ENCODE assay signal across 10 cellular contexts in genomic region chr19:47419037-47419783, GRCh38. TPM values are rescaled to one million over a fixed set of nuclear protein-coding genes. Genes with fewer than 3 reads are reported as not detected.
DNase-seq lines count a peak whose midpoint lies in the region; ATAC-seq and TF ChIP-seq lines count a peak whose summit lies in the region.
"Had no signal": no experiment of that assay in that cellular context is flagged by ENCODE, and none has a peak within 500 bp of the region (broad histone marks: within the 10 kb centered on the region; RNA-seq: fewer than 3 reads in every experiment).

MEIS3 (minus strand) TSS chr19:47419527; CDS start chr19:47419081, 446 bp downstream.

- H3K4me3 ChIP-seq in iPS-15b (ENCODE audit: low read depth, low read length), result peak within 1 kb of the TSS; percentile 58
- peak within 1 kb of the TSS; percentile 53 to 65 for H3K4me3 ChIP-seq in stomach smooth muscle (ENCODE audit: low read length in 2 of 2)

- peaks cover 14% of the 10 kb centered on the region for H3K4me1 ChIP-seq in iPS-15b (ENCODE audit: control insufficient read depth, insufficient read depth, low read length)
- peaks cover 25% of the 10 kb centered on the region for H3K4me1 ChIP-seq in stomach smooth muscle (ENCODE audit: control insufficient read depth, insufficient read depth, low read length)
- H3K4me1 ChIP-seq: thyroid gland had no signal

- POLR2A ChIA-PET in activated B cell treated with CpG ODN at 0.5 μM for 24 hours (lab: Charles Lee), result interaction anchor here (0.5 to 0.6 kb wide), 2 partner anchors 37 to 191 kb away, joined by 4 to 5 read pairs; no protein-coding TSS in a partner anchor

- H3K27me3 ChIP-seq in iPS-15b (ENCODE audit: control insufficient read depth, insufficient read depth, low read length), result peaks cover 75% of the 10 kb centered on the region
- H3K27me3 ChIP-seq in stomach smooth muscle (ENCODE audit: control insufficient read depth in 1 of 2, insufficient read depth in 2 of 2, low read length in 2 of 2), result peaks cover 57 to 60% of the 10 kb centered on the region in 2 donors

- no peak within 1 kb of the TSS for H3K27ac Mint-ChIP-seq in activated B cell treated with CpG ODN at 0.5 μM for 24 hours

- H3K9ac ChIP-seq in iPS-15b (ENCODE audit: low read depth, low read length), result no peak within 1 kb of the TSS
- peak within 1 kb of the TSS in 1 of 2 donors; percentile 33 for H3K9ac ChIP-seq in stomach smooth muscle (ENCODE audit: low read length in 2 of 2)

- peak within 1 kb of the TSS; percentile 32 for H3K4me3 Mint-ChIP-seq in activated B cell treated with CpG ODN at 0.5 μM for 24 hours

- H3K9me3 ChIP-seq in iPS-15b (ENCODE audit: control insufficient read depth, insufficient read depth, low read length) (no peaks in the 10 kb centered on the region), stomach smooth muscle (ENCODE audit: control insufficient read depth in 2 of 2, low read length in 2 of 2) (no peaks in the 10 kb centered on the region)
- H3K9me3 ChIP-seq: thyroid gland had no signal

- H3K36me3 ChIP-seq in iPS-15b (ENCODE audit: control insufficient read depth, insufficient read depth, low read length), result peaks cover 4% of the 10 kb centered on the region
- no peaks in the 10 kb centered on the region for H3K36me3 ChIP-seq in stomach smooth muscle (ENCODE audit: control insufficient read depth in 2 of 2, insufficient read depth in 2 of 2, low read length in 2 of 2)
- H3K36me3 ChIP-seq: thyroid gland had no signal

- no peaks in the 10 kb centered on the region for H3K36me3 Mint-ChIP-seq in activated B cell treated with CpG ODN at 0.5 μM for 24 hours (ENCODE audit: low read depth)

- DNase-seq in NCI-H1694 (lab: John Stamatoyannopoulos, UW) (peak; percentile 13), NCI-H1694 treated with DMSO at 0.1 percent for 48 hours (lab: John Stamatoyannopoulos, UW) (no peak), activated B cell treated with CpG ODN at 0.5 μM for 24 hours (no peak), GM20000 (ENCODE audit: low spot score) (no peak), putamen (ENCODE audit: low spot score) (no peak)
- DNase-seq: head of caudate nucleus, thyroid gland had no signal

- CTCF ChIA-PET in activated B cell treated with CpG ODN at 0.5 μM for 24 hours (lab: Charles Lee), result no interaction called here

- H3K4me1 Mint-ChIP-seq in activated B cell treated with CpG ODN at 0.5 μM for 24 hours, result peaks cover 14% of the 10 kb centered on the region

- intact Hi-C loops in activated B cell treated with CpG ODN at 0.5 μM for 24 hours (cut with micrococcal nuclease), result no loop called here

- no peak within 1 kb of the TSS for H3K27ac ChIP-seq in stomach smooth muscle (ENCODE audit: low read length)
- H3K27ac ChIP-seq: thyroid gland had no signal

- H3K9me3 Mint-ChIP-seq in activated B cell treated with CpG ODN at 0.5 μM for 24 hours, result no peaks in the 10 kb centered on the region

- H3K27me3 Mint-ChIP-seq in activated B cell treated with CpG ODN at 0.5 μM for 24 hours, result peaks cover 69% of the 10 kb centered on the region

- TF ChIP-seq CTCF in activated B cell treated with CpG ODN at 0.5 μM for 24 hours (IDR thresholded peaks at IDR 0.05) (no peak), GM20000 (IDR thresholded peaks at IDR 0.05; ENCODE audit: extremely low read depth, missing control alignments) (no peak)

- ATAC-seq in activated B cell treated with CpG ODN at 0.5 μM for 24 hours (ENCODE audit: low read depth) (peak; percentile 18), GM21515 (IDR thresholded peaks at IDR 0.05; ENCODE audit: unreplicated experiment) (no peak)

RNA-seq across cellular contexts. Expression of gene MEIS3, which starts in this region (rescaled TPM):
- not detected in 2 replicates for total RNA-seq in activated B cell treated with CpG ODN at 0.5 μM for 24 hours

Comparison
In these comparisons a context has a peak if more than half of its experiments do, and no peak if none do; other contexts are left out.
1. Peak in ATAC-seq in activated B cell treated with CpG ODN at 0.5 μM for 24 hours; RNA of the gene not detected or under 1 TPM.